In genomic region chr6:108118791-108119211, GRCh38 we compare ENCODE assay signal across 9 cellular contexts. TPM values are rescaled to one million over a fixed set of nuclear protein-coding genes. Genes with fewer than 3 reads are reported as not detected.
DNase-seq lines count a peak whose midpoint lies in the region; ATAC-seq and TF ChIP-seq lines count a peak whose summit lies in the region.
"Had no signal": no experiment of that assay in that cellular context is flagged by ENCODE, and none has a peak within 500 bp of the region (broad histone marks: within the 10 kb centered on the region; RNA-seq: fewer than 3 reads in every experiment).

No MANE protein-coding gene starts in this region.

- POLR2A ChIA-PET in activated CD4-positive, alpha-beta memory T cell treated with anti-CD3 and anti-CD28 coated beads for 36 hours (lab: Charles Lee), result no interaction called here

- no peaks in the 10 kb centered on the region for H3K36me3 Mint-ChIP-seq in activated CD4-positive, alpha-beta memory T cell treated with anti-CD3 and anti-CD28 coated beads for 36 hours
- no peaks in the 10 kb centered on the region for H3K36me3 Mint-ChIP-seq in glutamatergic neuron (ENCODE audit: unreplicated experiment)
- H3K36me3 Mint-ChIP-seq in stimulated activated memory B cell treated with anti-CD40 and anti-IgM and Interleukin-4, amounts not matched to agents 10 μg/mL and 1 μg/mL and 100 μg/mL, for 72 hours, result no peaks in the 10 kb centered on the region

- intact Hi-C loops in activated CD4-positive, alpha-beta memory T cell treated with anti-CD3 and anti-CD28 coated beads for 36 hours (cut with micrococcal nuclease), result loop anchor here (2.0 to 5.0 kb wide), 3 partner anchors 14 to 144 kb away; partner anchors contain the start of gene SNX3

- ATAC-seq in stimulated activated memory B cell treated with anti-CD40 and anti-IgM and Interleukin-4, amounts not matched to agents 10 μg/mL and 1 μg/mL and 100 μg/mL, for 72 hours, result no peak

- peak; percentile 58 for DNase-seq in NCI-H82 (lab: John Stamatoyannopoulos, UW)
- no peak for DNase-seq in NCI-H82 treated with DMSO at 0.1 percent for 48 hours (lab: John Stamatoyannopoulos, UW; ENCODE audit: unreplicated experiment)
- no peak for DNase-seq in activated CD4-positive, alpha-beta memory T cell treated with anti-CD3 and anti-CD28 coated beads for 36 hours
- DNase-seq in glutamatergic neuron, result no peak
- DNase-seq in activated gamma-delta T cell treated with Interleukin-2 at 50 U/mL for 16 hours, result no peak
- DNase-seq in islet precursor cell, result no peak
- no peak for DNase-seq in T1000 (lab: John Stamatoyannopoulos, UW)

- no peaks in the 10 kb centered on the region for H3K9me3 Mint-ChIP-seq in activated CD4-positive, alpha-beta memory T cell treated with anti-CD3 and anti-CD28 coated beads for 36 hours
- peaks cover 6% of the 10 kb centered on the region for H3K9me3 Mint-ChIP-seq in glutamatergic neuron (ENCODE audit: unreplicated experiment)
- H3K9me3 Mint-ChIP-seq in stimulated activated memory B cell treated with anti-CD40 and anti-IgM and Interleukin-4, amounts not matched to agents 10 μg/mL and 1 μg/mL and 100 μg/mL, for 72 hours, result no peaks in the 10 kb centered on the region

- no peak for TF ChIP-seq CTCF in glutamatergic neuron (IDR thresholded peaks at IDR 0.05; ENCODE audit: partially characterized antibody, unreplicated experiment)

- peak overlapping the region; percentile 80 for H3K4me3 Mint-ChIP-seq in activated CD4-positive, alpha-beta memory T cell treated with anti-CD3 and anti-CD28 coated beads for 36 hours
- peak overlapping the region; percentile 94 for H3K4me3 Mint-ChIP-seq in glutamatergic neuron (ENCODE audit: unreplicated experiment)
- H3K4me3 Mint-ChIP-seq in stimulated activated memory B cell treated with anti-CD40 and anti-IgM and Interleukin-4, amounts not matched to agents 10 μg/mL and 1 μg/mL and 100 μg/mL, for 72 hours, result peak overlapping the region; percentile 78

- peaks cover 85% of the 10 kb centered on the region for H3K27me3 Mint-ChIP-seq in activated CD4-positive, alpha-beta memory T cell treated with anti-CD3 and anti-CD28 coated beads for 36 hours
- H3K27me3 Mint-ChIP-seq in glutamatergic neuron (ENCODE audit: unreplicated experiment), result peaks cover 36% of the 10 kb centered on the region
- peaks cover 90% of the 10 kb centered on the region for H3K27me3 Mint-ChIP-seq in stimulated activated memory B cell treated with anti-CD40 and anti-IgM and Interleukin-4, amounts not matched to agents 10 μg/mL and 1 μg/mL and 100 μg/mL, for 72 hours

- H3K4me1 Mint-ChIP-seq in activated CD4-positive, alpha-beta memory T cell treated with anti-CD3 and anti-CD28 coated beads for 36 hours (ENCODE audit: low read depth), result peaks cover 49% of the 10 kb centered on the region
- H3K4me1 Mint-ChIP-seq in glutamatergic neuron (ENCODE audit: low read depth, unreplicated experiment), result peaks cover 38% of the 10 kb centered on the region
- peaks cover 63% of the 10 kb centered on the region for H3K4me1 Mint-ChIP-seq in stimulated activated memory B cell treated with anti-CD40 and anti-IgM and Interleukin-4, amounts not matched to agents 10 μg/mL and 1 μg/mL and 100 μg/mL, for 72 hours

- CTCF ChIA-PET in activated CD4-positive, alpha-beta memory T cell treated with anti-CD3 and anti-CD28 coated beads for 36 hours (lab: Charles Lee), result interaction anchor here (0.6 kb wide), 1 partner anchor 326 kb away, joined by 3 read pairs; no protein-coding TSS in a partner anchor

- no peak overlapping the region for H3K27ac Mint-ChIP-seq in activated CD4-positive, alpha-beta memory T cell treated with anti-CD3 and anti-CD28 coated beads for 36 hours
- H3K27ac Mint-ChIP-seq in glutamatergic neuron (ENCODE audit: unreplicated experiment), result peak overlapping the region; percentile 31
- no peak overlapping the region for H3K27ac Mint-ChIP-seq in stimulated activated memory B cell treated with anti-CD40 and anti-IgM and Interleukin-4, amounts not matched to agents 10 μg/mL and 1 μg/mL and 100 μg/mL, for 72 hours

RNA-seq across cellular contexts. Expression of gene OSTM1, which starts 44.3 kb away (rescaled TPM):
- 10 to 100 TPM; 14.0 to 16.3 TPM for total RNA-seq in activated CD4-positive, alpha-beta memory T cell treated with anti-CD3 and anti-CD28 coated beads for 36 hours
- 47.7 TPM for total RNA-seq in glutamatergic neuron (ENCODE audit: unreplicated experiment)

RNA-seq across cellular contexts. Expression of gene NR2E1, which starts 47.0 kb away (rescaled TPM):
- not detected for total RNA-seq in activated CD4-positive, alpha-beta memory T cell treated with anti-CD3 and anti-CD28 coated beads for 36 hours
- total RNA-seq in glutamatergic neuron (ENCODE audit: unreplicated experiment), result not detected
- total RNA-seq: T-helper 1 cell treated with Interleukin-12 subunit alpha and Interleukin-12 subunit beta and Interleukin-4 antibody, amounts not matched to agents 30 ng/mL and 1 ng/mL, for 36 hours had no signal
